9 cellular contexts compared by ENCODE assay signal in genomic region chr1:156503672-156504055, GRCh38. TPM values are rescaled to one million over a fixed set of nuclear protein-coding genes. Genes with fewer than 3 reads are reported as not detected.
DNase-seq lines count a peak whose midpoint lies in the region; ATAC-seq lines count a peak whose summit lies in the region.
"Had no signal": no experiment of that assay in that cellular context is flagged by ENCODE, and none has a peak within 500 bp of the region (broad histone marks: within the 10 kb centered on the region; RNA-seq: fewer than 3 reads in every experiment).

No MANE protein-coding gene starts in this region.

- H3K36me3 ChIP-seq in subcutaneous abdominal adipose tissue (ENCODE audit: control insufficient read depth in 5 of 5, insufficient read depth in 5 of 5, low read length in 5 of 5): no peaks in the 10 kb centered on the region

- H3K27me3 ChIP-seq in subcutaneous abdominal adipose tissue (ENCODE audit: control insufficient read depth in 5 of 5, insufficient read depth in 4 of 5, low read length in 5 of 5): no peaks in the 10 kb centered on the region

- H3K4me3 Mint-ChIP-seq in T-helper 1 cell treated with Interleukin-12 subunit alpha and Interleukin-12 subunit beta and Interleukin-4 antibody, amounts not matched to agents 30 μg/mL and 1 μg/mL, for 36 hours: peak overlapping the region; percentile 79
- no peak overlapping the region for H3K4me3 Mint-ChIP-seq in activated naive CD8-positive, alpha-beta T cell treated with anti-CD3 and anti-CD28 coated beads for 36 hours

- peak overlapping the region; percentile 96 for H3K27ac Mint-ChIP-seq in T-helper 1 cell treated with Interleukin-12 subunit alpha and Interleukin-12 subunit beta and Interleukin-4 antibody, amounts not matched to agents 30 μg/mL and 1 μg/mL, for 36 hours
- peak overlapping the region; percentile 97 for H3K27ac Mint-ChIP-seq in activated naive CD8-positive, alpha-beta T cell treated with anti-CD3 and anti-CD28 coated beads for 36 hours

- peaks cover 30 to 71% (median 59%) of the 10 kb centered on the region in 5 donors for H3K4me1 ChIP-seq in subcutaneous abdominal adipose tissue (ENCODE audit: control insufficient read depth in 5 of 5, insufficient read depth in 5 of 5, low read length in 5 of 5)

- H3K9ac ChIP-seq in subcutaneous abdominal adipose tissue (ENCODE audit: low read length in 5 of 5): peak overlapping the region; percentile 49 to 87 (median 74)

- no peak for DNase-seq in T-helper 1 cell
- no peak for DNase-seq in activated naive CD8-positive, alpha-beta T cell treated with anti-CD3 and anti-CD28 coated beads for 36 hours
- peak; percentile 56 for DNase-seq in kidney tubule cell (ENCODE audit: low spot score)
- no peak for DNase-seq in DMS153 treated with DMSO at 0.1 percent for 48 hours (lab: John Stamatoyannopoulos, UW; ENCODE audit: unreplicated experiment)
- DNase-seq: KBM-7 had no signal

- peaks cover 4% of the 10 kb centered on the region for H3K36me3 Mint-ChIP-seq in T-helper 1 cell treated with Interleukin-12 subunit alpha and Interleukin-12 subunit beta and Interleukin-4 antibody, amounts not matched to agents 30 μg/mL and 1 μg/mL, for 36 hours (ENCODE audit: low read depth)
- peaks cover 5% of the 10 kb centered on the region for H3K36me3 Mint-ChIP-seq in activated naive CD8-positive, alpha-beta T cell treated with anti-CD3 and anti-CD28 coated beads for 36 hours

- no peak for ATAC-seq in HG03521 (IDR thresholded peaks at IDR 0.05; ENCODE audit: unreplicated experiment)
- ATAC-seq in HG03442 (IDR thresholded peaks at IDR 0.05; ENCODE audit: unreplicated experiment): no peak

- H3K4me3 ChIP-seq in subcutaneous abdominal adipose tissue (ENCODE audit: low read depth in 1 of 5, low read length in 5 of 5): peak overlapping the region in 4 of 5 donors; percentile 35 to 57 (median 40)

- H3K27me3 Mint-ChIP-seq in T-helper 1 cell treated with Interleukin-12 subunit alpha and Interleukin-12 subunit beta and Interleukin-4 antibody, amounts not matched to agents 30 μg/mL and 1 μg/mL, for 36 hours (ENCODE audit: low read depth): no peaks in the 10 kb centered on the region
- no peaks in the 10 kb centered on the region for H3K27me3 Mint-ChIP-seq in activated naive CD8-positive, alpha-beta T cell treated with anti-CD3 and anti-CD28 coated beads for 36 hours

- peaks cover 64% of the 10 kb centered on the region for H3K4me1 Mint-ChIP-seq in T-helper 1 cell treated with Interleukin-12 subunit alpha and Interleukin-12 subunit beta and Interleukin-4 antibody, amounts not matched to agents 30 μg/mL and 1 μg/mL, for 36 hours (ENCODE audit: low read depth)
- peaks cover 69% of the 10 kb centered on the region for H3K4me1 Mint-ChIP-seq in activated naive CD8-positive, alpha-beta T cell treated with anti-CD3 and anti-CD28 coated beads for 36 hours

- H3K27ac ChIP-seq in subcutaneous abdominal adipose tissue (ENCODE audit: low read depth, low read length): peak overlapping the region; percentile 99

- H3K9me3 Mint-ChIP-seq in T-helper 1 cell treated with Interleukin-12 subunit alpha and Interleukin-12 subunit beta and Interleukin-4 antibody, amounts not matched to agents 30 μg/mL and 1 μg/mL, for 36 hours: no peaks in the 10 kb centered on the region
- H3K9me3 Mint-ChIP-seq in activated naive CD8-positive, alpha-beta T cell treated with anti-CD3 and anti-CD28 coated beads for 36 hours: peaks cover 3% of the 10 kb centered on the region

- no peaks in the 10 kb centered on the region for H3K9me3 ChIP-seq in subcutaneous abdominal adipose tissue (ENCODE audit: control insufficient read depth in 5 of 5, low read length in 5 of 5)

RNA-seq across cellular contexts. Expression of gene MEF2D, which starts 3.1 kb away (rescaled TPM):
- total RNA-seq in activated naive CD8-positive, alpha-beta T cell treated with anti-CD3 and anti-CD28 coated beads for 36 hours: 10 to 100 TPM; 25.7 to 27.8 TPM
